ENCODE assay signal across 2 cellular contexts in genomic region chr17:47310186-47310733, GRCh38.
TF ChIP-seq lines count a peak whose summit lies in the region.

No MANE protein-coding gene starts in this region.

TF ChIP-seq in IMR-90, 13 proteins besides CTCF, POLR2A, EP300 and RAD21:
- TF ChIP-seq SMC3 (IDR thresholded peaks at IDR 0.05; ENCODE audit: low read depth, low read length) (no peak), NFE2L2 (IDR thresholded peaks at IDR 0.05; ENCODE audit: low read depth, low read length) (no peak), RCOR1 (IDR thresholded peaks at IDR 0.05; ENCODE audit: insufficient replicate concordance, low read length) (no peak), BHLHE40 (IDR thresholded peaks at IDR 0.05; ENCODE audit: low read depth, low read length) (no peak), CEBPB (IDR thresholded peaks at IDR 0.05; ENCODE audit: low read depth, low read length) (no peak), MXI1 (IDR thresholded peaks at IDR 0.05; ENCODE audit: borderline replicate concordance, low read depth, low read length) (no peak), MAFK (IDR thresholded peaks at IDR 0.05; ENCODE audit: low read depth, low read length) (no peak), FOS (IDR thresholded peaks at IDR 0.05; ENCODE audit: low read depth, low read length) (no peak), MAZ (IDR thresholded peaks at IDR 0.05; ENCODE audit: borderline replicate concordance, low read depth, low read length) (no peak), RFX5 (IDR thresholded peaks at IDR 0.05; ENCODE audit: low read depth, low read length) (no peak), USF2 (IDR thresholded peaks at IDR 0.05; ENCODE audit: low read depth, low read length) (no peak), ELK1 (IDR thresholded peaks at IDR 0.05; ENCODE audit: borderline replicate concordance, low read depth, low read length) (no peak), CHD1 (IDR thresholded peaks at IDR 0.05; ENCODE audit: low read depth, low read length) (no peak)
TF ChIP-seq in IMR-90: peak in this region for 0.

TF ChIP-seq in GM12878, 131 proteins besides CTCF, POLR2A, EP300 and RAD21:
- TF ChIP-seq CHD1 (IDR thresholded peaks at IDR 0.05; ENCODE audit: low read depth, low read length) (no peak), ESRRA (IDR thresholded peaks at IDR 0.05; ENCODE audit: low read length) (no peak)
